In the genomic region with DNA sequence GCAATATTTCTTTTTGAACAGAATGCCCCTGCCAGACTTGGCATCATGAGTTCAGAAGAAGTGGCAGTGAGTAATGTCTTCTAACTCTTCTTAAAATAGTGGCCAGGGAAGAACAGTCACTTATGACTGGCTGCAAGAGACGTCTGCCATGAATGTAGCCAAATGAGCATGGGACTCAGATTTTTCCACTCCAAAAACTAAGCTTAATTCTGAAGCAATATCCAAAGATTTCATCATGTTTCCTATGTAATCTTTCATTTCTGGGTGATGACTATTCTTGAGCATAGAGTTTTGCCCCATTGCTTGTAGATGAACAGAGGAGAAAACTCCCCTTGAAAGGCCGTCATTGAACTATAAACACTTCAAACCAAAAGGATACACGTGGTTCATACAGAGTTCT, we compare ENCODE assay signal across 1 cellular context.
TF ChIP-seq lines count a peak whose summit lies in the region.

No MANE protein-coding gene starts in this region.

TF ChIP-seq in GM23338, 12 proteins besides CTCF, POLR2A, EP300 and RAD21:
- no peak for TF ChIP-seq EZH2 (IDR thresholded peaks at IDR 0.05; ENCODE audit: low read depth, unreplicated experiment)
- TF ChIP-seq STAT1 (IDR thresholded peaks at IDR 0.05; ENCODE audit: unreplicated experiment) = no peak
- TF ChIP-seq JUNB (IDR thresholded peaks at IDR 0.05; ENCODE audit: unreplicated experiment) = no peak
- no peak for TF ChIP-seq CREB1 (CRISPR knock-in tag; IDR thresholded peaks at IDR 0.05; ENCODE audit: low read depth)
- TF ChIP-seq, protein P1, sequence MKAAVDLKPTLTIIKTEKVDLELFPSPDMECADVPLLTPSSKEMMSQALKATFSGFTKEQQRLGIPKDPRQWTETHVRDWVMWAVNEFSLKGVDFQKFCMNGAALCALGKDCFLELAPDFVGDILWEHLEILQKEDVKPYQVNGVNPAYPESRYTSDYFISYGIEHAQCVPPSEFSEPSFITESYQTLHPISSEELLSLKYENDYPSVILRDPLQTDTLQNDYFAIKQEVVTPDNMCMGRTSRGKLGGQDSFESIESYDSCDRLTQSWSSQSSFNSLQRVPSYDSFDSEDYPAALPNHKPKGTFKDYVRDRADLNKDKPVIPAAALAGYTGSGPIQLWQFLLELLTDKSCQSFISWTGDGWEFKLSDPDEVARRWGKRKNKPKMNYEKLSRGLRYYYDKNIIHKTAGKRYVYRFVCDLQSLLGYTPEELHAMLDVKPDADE (IDR thresholded peaks at IDR 0.05) = no peak
- TF ChIP-seq NANOG (IDR thresholded peaks at IDR 0.05; ENCODE audit: borderline replicate concordance) = no peak
- TF ChIP-seq ZNF114 (CRISPR knock-in tag; IDR thresholded peaks at IDR 0.05) = no peak
- no peak for TF ChIP-seq REST (IDR thresholded peaks at IDR 0.05; ENCODE audit: unreplicated experiment)
- no peak for TF ChIP-seq EZH2phosphoT487 (IDR thresholded peaks at IDR 0.05; ENCODE audit: unreplicated experiment)
- TF ChIP-seq, protein P2, sequence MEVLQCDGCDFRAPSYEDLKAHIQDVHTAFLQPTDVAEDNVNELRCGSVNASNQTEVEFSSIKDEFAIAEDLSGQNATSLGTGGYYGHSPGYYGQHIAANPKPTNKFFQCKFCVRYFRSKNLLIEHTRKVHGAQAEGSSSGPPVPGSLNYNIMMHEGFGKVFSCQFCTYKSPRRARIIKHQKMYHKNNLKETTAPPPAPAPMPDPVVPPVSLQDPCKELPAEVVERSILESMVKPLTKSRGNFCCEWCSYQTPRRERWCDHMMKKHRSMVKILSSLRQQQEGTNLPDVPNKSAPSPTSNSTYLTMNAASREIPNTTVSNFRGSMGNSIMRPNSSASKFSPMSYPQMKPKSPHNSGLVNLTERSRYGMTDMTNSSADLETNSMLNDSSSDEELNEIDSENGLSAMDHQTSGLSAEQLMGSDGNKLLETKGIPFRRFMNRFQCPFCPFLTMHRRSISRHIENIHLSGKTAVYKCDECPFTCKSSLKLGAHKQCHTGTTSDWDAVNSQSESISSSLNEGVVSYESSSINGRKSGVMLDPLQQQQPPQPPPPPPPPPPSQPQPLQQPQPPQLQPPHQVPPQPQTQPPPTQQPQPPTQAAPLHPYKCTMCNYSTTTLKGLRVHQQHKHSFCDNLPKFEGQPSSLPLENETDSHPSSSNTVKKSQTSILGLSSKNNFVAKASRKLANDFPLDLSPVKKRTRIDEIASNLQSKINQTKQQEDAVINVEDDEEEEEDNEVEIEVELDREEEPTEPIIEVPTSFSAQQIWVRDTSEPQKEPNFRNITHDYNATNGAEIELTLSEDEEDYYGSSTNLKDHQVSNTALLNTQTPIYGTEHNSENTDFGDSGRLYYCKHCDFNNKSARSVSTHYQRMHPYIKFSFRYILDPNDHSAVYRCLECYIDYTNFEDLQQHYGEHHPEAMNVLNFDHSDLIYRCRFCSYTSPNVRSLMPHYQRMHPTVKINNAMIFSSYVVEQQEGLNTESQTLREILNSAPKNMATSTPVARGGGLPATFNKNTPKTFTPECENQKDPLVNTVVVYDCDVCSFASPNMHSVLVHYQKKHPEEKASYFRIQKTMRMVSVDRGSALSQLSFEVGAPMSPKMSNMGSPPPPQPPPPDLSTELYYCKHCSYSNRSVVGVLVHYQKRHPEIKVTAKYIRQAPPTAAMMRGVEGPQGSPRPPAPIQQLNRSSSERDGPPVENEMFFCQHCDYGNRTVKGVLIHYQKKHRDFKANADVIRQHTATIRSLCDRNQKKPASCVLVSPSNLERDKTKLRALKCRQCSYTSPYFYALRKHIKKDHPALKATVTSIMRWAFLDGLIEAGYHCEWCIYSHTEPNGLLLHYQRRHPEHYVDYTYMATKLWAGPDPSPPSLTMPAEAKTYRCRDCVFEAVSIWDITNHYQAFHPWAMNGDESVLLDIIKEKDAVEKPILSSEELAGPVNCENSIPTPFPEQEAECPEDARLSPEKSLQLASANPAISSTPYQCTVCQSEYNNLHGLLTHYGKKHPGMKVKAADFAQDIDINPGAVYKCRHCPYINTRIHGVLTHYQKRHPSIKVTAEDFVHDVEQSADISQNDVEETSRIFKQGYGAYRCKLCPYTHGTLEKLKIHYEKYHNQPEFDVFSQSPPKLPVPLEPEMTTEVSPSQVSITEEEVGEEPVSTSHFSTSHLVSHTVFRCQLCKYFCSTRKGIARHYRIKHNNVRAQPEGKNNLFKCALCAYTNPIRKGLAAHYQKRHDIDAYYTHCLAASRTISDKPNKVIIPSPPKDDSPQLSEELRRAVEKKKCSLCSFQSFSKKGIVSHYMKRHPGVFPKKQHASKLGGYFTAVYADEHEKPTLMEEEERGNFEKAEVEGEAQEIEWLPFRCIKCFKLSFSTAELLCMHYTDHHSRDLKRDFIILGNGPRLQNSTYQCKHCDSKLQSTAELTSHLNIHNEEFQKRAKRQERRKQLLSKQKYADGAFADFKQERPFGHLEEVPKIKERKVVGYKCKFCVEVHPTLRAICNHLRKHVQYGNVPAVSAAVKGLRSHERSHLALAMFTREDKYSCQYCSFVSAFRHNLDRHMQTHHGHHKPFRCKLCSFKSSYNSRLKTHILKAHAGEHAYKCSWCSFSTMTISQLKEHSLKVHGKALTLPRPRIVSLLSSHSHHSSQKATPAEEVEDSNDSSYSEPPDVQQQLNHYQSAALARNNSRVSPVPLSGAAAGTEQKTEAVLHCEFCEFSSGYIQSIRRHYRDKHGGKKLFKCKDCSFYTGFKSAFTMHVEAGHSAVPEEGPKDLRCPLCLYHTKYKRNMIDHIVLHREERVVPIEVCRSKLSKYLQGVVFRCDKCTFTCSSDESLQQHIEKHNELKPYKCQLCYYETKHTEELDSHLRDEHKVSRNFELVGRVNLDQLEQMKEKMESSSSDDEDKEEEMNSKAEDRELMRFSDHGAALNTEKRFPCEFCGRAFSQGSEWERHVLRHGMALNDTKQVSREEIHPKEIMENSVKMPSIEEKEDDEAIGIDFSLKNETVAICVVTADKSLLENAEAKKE (CRISPR knock-in tag; IDR thresholded peaks at IDR 0.05) = no peak
- TF ChIP-seq POLR2AphosphoS5 (IDR thresholded peaks at IDR 0.05; ENCODE audit: low read depth) = no peak
- no peak for TF ChIP-seq ZNF331 (CRISPR knock-in tag; IDR thresholded peaks at IDR 0.05; ENCODE audit: low read depth)
TF ChIP-seq in GM23338: peak in this region for 0.
